Comparison of ENCODE assay signal across 8 cellular contexts in the genomic region with DNA sequence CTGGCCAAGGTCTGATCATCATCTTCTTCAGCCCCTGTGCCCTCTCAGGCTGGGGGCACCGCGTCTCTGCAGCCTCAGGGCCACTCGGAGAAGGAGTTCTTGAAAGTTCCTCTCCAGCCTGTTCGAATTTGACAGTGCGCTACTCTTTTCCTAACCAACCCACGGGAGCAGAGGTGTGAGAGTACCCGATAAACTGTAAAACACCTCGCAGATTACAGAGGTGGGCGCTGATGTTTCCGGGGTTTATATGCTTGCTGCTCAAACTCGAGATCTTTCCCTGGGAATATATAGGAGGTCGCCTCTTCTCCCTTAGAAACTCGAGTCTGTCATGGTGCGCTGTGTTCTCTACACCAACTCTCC. TPM values are rescaled to one million over a fixed set of nuclear protein-coding genes. Genes with fewer than 3 reads are reported as not detected.
DNase-seq lines count a peak whose midpoint lies in the region; ATAC-seq and TF ChIP-seq lines count a peak whose summit lies in the region.

No MANE protein-coding gene starts in this region.

- H3K27ac Mint-ChIP-seq in activated CD4-positive, alpha-beta T cell treated with anti-CD3 and anti-CD28 coated beads, Interleukin-2, amount 10 ng/mL, durations not matched to agents 24 days and 14 days = peak overlapping the region; percentile 89
- H3K27ac Mint-ChIP-seq in central memory CD8-positive, alpha-beta T cell (ENCODE audit: low read depth) = peak overlapping the region; percentile 89

- no peaks in the 10 kb centered on the region for H3K27me3 ChIP-seq in lower lobe of right lung (ENCODE audit: low read depth)
- H3K27me3 ChIP-seq in uterus = no peaks in the 10 kb centered on the region

- H3K36me3 ChIP-seq in KOPT-K1 (ENCODE audit: insufficient read depth, low read length) (peaks cover 38% of the 10 kb centered on the region), lower lobe of right lung (peaks cover 38% of the 10 kb centered on the region), uterus (no peaks in the 10 kb centered on the region)

- H3K4me1 ChIP-seq in lower lobe of right lung = peaks cover 12% of the 10 kb centered on the region
- H3K4me1 ChIP-seq in uterus = peaks cover 0 to 11% of the 10 kb centered on the region in 2 donors

- TF ChIP-seq CTCF in lower lobe of right lung (IDR thresholded peaks at IDR 0.05) (no peak), uterus (IDR thresholded peaks at IDR 0.05) (peak in 1 of 4 experiments; percentile 2)

- no peak for TF ChIP-seq POLR2A in uterus (IDR thresholded peaks at IDR 0.05)

- H3K27ac ChIP-seq in KOPT-K1 (ENCODE audit: low read depth, low read length, poor library complexity, severe bottlenecking) = peak overlapping the region; percentile 85
- peak overlapping the region; percentile 90 for H3K27ac ChIP-seq in lower lobe of right lung
- H3K27ac ChIP-seq in uterus = peak overlapping the region; percentile 96 to 98

- ATAC-seq in central memory CD8-positive, alpha-beta T cell (replicated peaks; ENCODE audit: extremely low read depth, poor library complexity, severe bottlenecking) = peak; percentile 28
- peak; percentile 42 to 44 for ATAC-seq in lower lobe of right lung
- no peak for ATAC-seq in HG02973 (IDR thresholded peaks at IDR 0.05; ENCODE audit: unreplicated experiment)

- DNase-seq in activated CD4-positive, alpha-beta T cell treated with anti-CD3 and anti-CD28 coated beads, Interleukin-2, amount 10 ng/mL, durations not matched to agents 24 days and 14 days = no peak
- no peak for DNase-seq in activated CD4-positive, alpha-beta T cell treated with anti-CD3 and anti-CD28 coated beads, Interleukin-2, amount 50 U/mL, for 4 hours
- no peak for DNase-seq in central memory CD8-positive, alpha-beta T cell (ENCODE audit: low spot score in 2 of 2)
- DNase-seq in lower lobe of right lung = no peak
- no peak for DNase-seq in uterus
- no peak for DNase-seq in SIG-M5 (lab: John Stamatoyannopoulos, UW)

- H3K9me3 ChIP-seq in KOPT-K1 (ENCODE audit: insufficient read depth, low read length, poor library complexity, severe bottlenecking) = no peaks in the 10 kb centered on the region
- no peaks in the 10 kb centered on the region for H3K9me3 ChIP-seq in lower lobe of right lung
- no peaks in the 10 kb centered on the region for H3K9me3 ChIP-seq in uterus

- no peaks in the 10 kb centered on the region for H3K9me3 Mint-ChIP-seq in activated CD4-positive, alpha-beta T cell treated with anti-CD3 and anti-CD28 coated beads, Interleukin-2, amount 10 ng/mL, durations not matched to agents 24 days and 14 days
- H3K9me3 Mint-ChIP-seq in central memory CD8-positive, alpha-beta T cell = no peaks in the 10 kb centered on the region

- H3K36me3 Mint-ChIP-seq in activated CD4-positive, alpha-beta T cell treated with anti-CD3 and anti-CD28 coated beads, Interleukin-2, amount 10 ng/mL, durations not matched to agents 24 days and 14 days (ENCODE audit: low read depth) = peaks cover 27% of the 10 kb centered on the region
- H3K36me3 Mint-ChIP-seq in central memory CD8-positive, alpha-beta T cell (ENCODE audit: insufficient read depth) = peaks cover 19% of the 10 kb centered on the region

- peak overlapping the region; percentile 95 for H3K4me3 Mint-ChIP-seq in activated CD4-positive, alpha-beta T cell treated with anti-CD3 and anti-CD28 coated beads, Interleukin-2, amount 10 ng/mL, durations not matched to agents 24 days and 14 days
- H3K4me3 Mint-ChIP-seq in central memory CD8-positive, alpha-beta T cell = peak overlapping the region; percentile 95

- H3K27me3 Mint-ChIP-seq in activated CD4-positive, alpha-beta T cell treated with anti-CD3 and anti-CD28 coated beads, Interleukin-2, amount 10 ng/mL, durations not matched to agents 24 days and 14 days = no peaks in the 10 kb centered on the region
- no peaks in the 10 kb centered on the region for H3K27me3 Mint-ChIP-seq in central memory CD8-positive, alpha-beta T cell

- intact Hi-C loops in activated CD4-positive, alpha-beta T cell treated with anti-CD3 and anti-CD28 coated beads, Interleukin-2, amount 10 ng/mL, durations not matched to agents 24 days and 14 days (cut with micrococcal nuclease) = loop anchor here (1.0 to 10.0 kb wide), 5 partner anchors 8 to 1187 kb away; a partner anchor contains a TSS
- intact Hi-C loops in lower lobe of right lung (cut with DNase I) (no loop called here), uterus (cut with DNase I; ENCODE audit: low total_unique reads) (no loop called here)

- H3K4me3 ChIP-seq in lower lobe of right lung (peak overlapping the region; percentile 81), uterus (peak overlapping the region; percentile 86 to 88)

- H3K4me1 Mint-ChIP-seq in activated CD4-positive, alpha-beta T cell treated with anti-CD3 and anti-CD28 coated beads, Interleukin-2, amount 10 ng/mL, durations not matched to agents 24 days and 14 days = peaks cover 32% of the 10 kb centered on the region
- H3K4me1 Mint-ChIP-seq in central memory CD8-positive, alpha-beta T cell = peaks cover 20% of the 10 kb centered on the region

RNA-seq across cellular contexts. Expression of a gene that starts 0.5 kb away (rescaled TPM):
- 43.9 and 44.3 TPM in 2 replicates for total RNA-seq in activated CD4-positive, alpha-beta T cell treated with anti-CD3 and anti-CD28 coated beads, Interleukin-2, amount 10 ng/mL, durations not matched to agents 24 days and 14 days
- 30.2 TPM for total RNA-seq in lower lobe of right lung
- total RNA-seq in uterus = 10 to 100 TPM; 22.0 to 48.6 (median 38.5) TPM

RNA-seq across cellular contexts. Expression of a gene that starts 57.2 kb away (rescaled TPM):
- 1,071 and 1,120 TPM in 2 replicates for total RNA-seq in activated CD4-positive, alpha-beta T cell treated with anti-CD3 and anti-CD28 coated beads, Interleukin-2, amount 10 ng/mL, durations not matched to agents 24 days and 14 days
- 778 TPM for total RNA-seq in lower lobe of right lung
- 100 to 1,000 TPM; 286 to 726 (median 581) TPM for total RNA-seq in uterus

RNA-seq across cellular contexts. Expression of a gene that starts 58.0 kb away (rescaled TPM):
- not detected in 2 replicates for total RNA-seq in activated CD4-positive, alpha-beta T cell treated with anti-CD3 and anti-CD28 coated beads, Interleukin-2, amount 10 ng/mL, durations not matched to agents 24 days and 14 days
- total RNA-seq in lower lobe of right lung = 12.9 TPM
- 100 to 1,000 TPM in 2 of 4 donors, 10 to 100 TPM in 2; 21.2 to 240 (median 107) TPM for total RNA-seq in uterus

Comparison
In these comparisons a context has a peak if more than half of its experiments do, and no peak if none do; other contexts are left out.
1. RNA of a gene that starts 58.0 kb away (total RNA-seq): 21.2 to 240 TPM in uterus and 12.9 TPM in lower lobe of right lung (single experiment); not detected in activated CD4-positive, alpha-beta T cell treated with anti-CD3 and anti-CD28 coated beads, Interleukin-2, amount 10 ng/mL, durations not matched to agents 24 days and 14 days; every median in the first group is over 10 times any median in the second.
2. Peak in every context shown above with its lines, with median percentiles within 50 percentile points of each other: H3K27ac ChIP-seq.